ENCODE assay signal across 5 cellular contexts in genomic region chr2:113515995-113516394, GRCh38. TPM values are rescaled to one million over a fixed set of nuclear protein-coding genes. Genes with fewer than 3 reads are reported as not detected.
"Had no signal": no experiment of that assay in that cellular context is flagged by ENCODE, and none has a peak within 500 bp of the region (broad histone marks: within the 10 kb centered on the region; RNA-seq: fewer than 3 reads in every experiment).

No MANE protein-coding gene starts in this region.

RNA-seq across cellular contexts. Expression of gene FOXD4L1, which starts 17.5 kb away (rescaled TPM):
- total RNA-seq: colonic mucosa, dermis microvascular lymphatic vessel endothelial cell, endothelial cell of umbilical vein, epithelial cell of proximal tubule, glomerular endothelial cell had no signal
